8 cellular contexts compared by ENCODE assay signal in the genomic region with DNA sequence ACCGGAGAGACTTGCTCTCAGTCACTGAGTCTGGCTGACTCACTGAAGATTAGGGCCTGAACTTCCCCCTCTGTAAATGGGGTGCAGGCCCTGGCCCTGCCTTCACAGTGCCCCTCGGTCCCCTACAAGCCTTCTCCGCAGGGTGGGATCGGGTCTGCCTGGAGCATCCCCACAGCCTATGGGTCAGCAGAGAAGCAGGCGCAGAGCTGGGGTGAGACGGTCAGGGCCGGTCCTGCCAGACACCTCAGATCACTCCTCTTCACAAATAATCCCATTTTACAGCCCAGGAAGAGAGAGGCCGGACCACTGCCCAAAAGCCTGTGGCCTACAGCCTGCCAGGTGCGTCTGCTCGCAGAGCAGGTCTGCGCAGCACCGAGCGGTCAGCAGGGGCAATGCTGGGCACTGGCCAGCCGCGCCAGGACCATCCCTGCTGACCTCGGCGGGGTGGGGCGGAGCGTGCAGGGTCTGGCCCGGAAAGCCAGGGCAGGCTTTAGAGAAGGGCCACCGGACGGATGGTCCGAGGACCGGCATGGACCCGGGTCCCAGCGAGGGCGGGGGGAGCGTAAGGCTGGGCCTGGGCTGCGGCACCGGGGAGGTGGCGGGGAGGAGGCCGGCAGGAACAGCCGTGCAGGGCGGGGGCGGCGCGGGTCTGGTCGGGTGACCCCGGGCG. TPM values are rescaled to one million over a fixed set of nuclear protein-coding genes. Genes with fewer than 3 reads are reported as not detected.
DNase-seq lines count a peak whose midpoint lies in the region; ATAC-seq and TF ChIP-seq lines count a peak whose summit lies in the region.

No MANE protein-coding gene starts in this region.

- peak overlapping the region; percentile 38 for H3K9ac ChIP-seq in mesenchymal stem cell (ENCODE audit: low read length)
- H3K9ac ChIP-seq in Karpas-422 (ENCODE audit: low read length), result no peak overlapping the region

- no peaks in the 10 kb centered on the region for H3K9me2 ChIP-seq in Karpas-422 (replicated peaks; ENCODE audit: insufficient read depth, low read length)

- intact Hi-C loops in activated CD4-positive, alpha-beta T cell treated with anti-CD3 and anti-CD28 coated beads for 36 hours (cut with DNase I, micrococcal nuclease), result no loop called here
- intact Hi-C loops in transverse colon (cut with DNase I; ENCODE audit: low total_unique reads), result no loop called here

- no peak overlapping the region for H3K14ac ChIP-seq in mesenchymal stem cell (ENCODE audit: low read length in 2 of 2)

- no peak overlapping the region for H3K27ac Mint-ChIP-seq in activated CD4-positive, alpha-beta T cell treated with anti-CD3 and anti-CD28 coated beads for 36 hours

- no peak for TF ChIP-seq CTCF in cardiac fibroblast (IDR thresholded peaks at IDR 0.05; ENCODE audit: low read depth, low read length)
- TF ChIP-seq CTCF in transverse colon (IDR thresholded peaks at IDR 0.05), result no peak

- no peak overlapping the region for H2BK15ac ChIP-seq in mesenchymal stem cell (ENCODE audit: low read depth, poor library complexity, severe bottlenecking)

- peak overlapping the region in 1 of 2 experiments; percentile 64 for H3K23ac ChIP-seq in mesenchymal stem cell (ENCODE audit: low read length in 2 of 2)

- H3K79me1 ChIP-seq in mesenchymal stem cell (replicated peaks; ENCODE audit: low read length, poor library complexity, severe bottlenecking), result peaks cover 4% of the 10 kb centered on the region

- no peak for TF ChIP-seq POLR2A in transverse colon (IDR thresholded peaks at IDR 0.05)

- H3K27me3 Mint-ChIP-seq in activated CD4-positive, alpha-beta T cell treated with anti-CD3 and anti-CD28 coated beads for 36 hours, result peaks cover 8% of the 10 kb centered on the region

- H3K36me3 Mint-ChIP-seq in activated CD4-positive, alpha-beta T cell treated with anti-CD3 and anti-CD28 coated beads for 36 hours (ENCODE audit: low read depth), result no peaks in the 10 kb centered on the region

- DNase-seq in activated CD4-positive, alpha-beta T cell treated with anti-CD3 and anti-CD28 coated beads for 36 hours, result no peak
- no peak for DNase-seq in activated CD4-positive, alpha-beta T cell treated with anti-CD3 and anti-CD28 coated beads, Interleukin-2, amount 50 U/mL, for 48 hours
- no peak for DNase-seq in cardiac fibroblast (ENCODE audit: low read depth in 2 of 2)
- DNase-seq in mesenchymal stem cell, result no peak
- DNase-seq in transverse colon, result no peak
- DNase-seq in GF-D8 (lab: John Stamatoyannopoulos, UW), result no peak
- DNase-seq in Karpas-422, result no peak
- DNase-seq in activated gamma-delta T cell (lab: John Stamatoyannopoulos, UW), result no peak

- no peaks in the 10 kb centered on the region for H3K9me3 Mint-ChIP-seq in activated CD4-positive, alpha-beta T cell treated with anti-CD3 and anti-CD28 coated beads for 36 hours (ENCODE audit: low read depth)

- peak overlapping the region; percentile 5 for H4K8ac ChIP-seq in mesenchymal stem cell (ENCODE audit: low read length)

- peaks cover 5% of the 10 kb centered on the region for H3K4me1 Mint-ChIP-seq in activated CD4-positive, alpha-beta T cell treated with anti-CD3 and anti-CD28 coated beads for 36 hours

- WGBS in mesenchymal stem cell, result 68% methylated on average over 22 of the region's 40 CpGs
- WGBS in transverse colon (ENCODE audit: low coverage in 1 of 2), 2 donors, result 30% methylated on average over 25 of the region's 40 CpGs; no CpG with 5 or more reads in 1 of the 2 donors

- in situ Hi-C loops in transverse colon (cut with MboI; ENCODE audit: low pct_ligation_motif_present in 1 of 4, low pct_unique_long_range_greater_than_20kb in 1 of 4, low sequenced_read_pairs in 3 of 4), result no loop called here

- TF ChIP-seq EP300 in transverse colon (IDR thresholded peaks at IDR 0.05; ENCODE audit: low read depth), result no peak

- peak overlapping the region; percentile 40 to 51 for H3K4me3 ChIP-seq in cardiac fibroblast (replicated peaks in 1 of 2; ENCODE audit: low read depth in 2 of 2, low read length in 2 of 2)
- H3K4me3 ChIP-seq in mesenchymal stem cell (ENCODE audit: insufficient read depth in 1 of 2, low read depth in 1 of 2, low read length in 2 of 2), result peak overlapping the region; percentile 67
- H3K4me3 ChIP-seq in transverse colon, result peak overlapping the region; percentile 22 to 54 (median 34)
- H3K4me3 ChIP-seq in Karpas-422 (ENCODE audit: low read length), result no peak overlapping the region

- no peak overlapping the region for H2BK12ac ChIP-seq in mesenchymal stem cell (ENCODE audit: low read length in 2 of 2)

- no peak for ATAC-seq in activated CD4-positive, alpha-beta T cell treated with anti-CD3 and anti-CD28 coated beads for 36 hours

- H3K4me1 ChIP-seq in mesenchymal stem cell (ENCODE audit: control insufficient read depth, insufficient read depth, low read depth, low read length), result peaks cover 28% of the 10 kb centered on the region
- H3K4me1 ChIP-seq in transverse colon, result peaks cover 6 to 29% (median 19%) of the 10 kb centered on the region in 4 donors
- H3K4me1 ChIP-seq in Karpas-422 (ENCODE audit: low read length), result peaks cover 3% of the 10 kb centered on the region; the same call in 1 of the 2 replicates

- H2BK5ac ChIP-seq in mesenchymal stem cell (ENCODE audit: low read depth, low read length, poor library complexity, severe bottlenecking), result no peak overlapping the region

- CTCF ChIA-PET in activated CD4-positive, alpha-beta T cell treated with anti-CD3 and anti-CD28 coated beads for 36 hours (lab: Charles Lee), result no interaction called here

- H2AK5ac ChIP-seq in mesenchymal stem cell (ENCODE audit: low read length, severe bottlenecking), result no peak overlapping the region

- H3K18ac ChIP-seq in mesenchymal stem cell (ENCODE audit: low read depth in 1 of 2, low read length in 2 of 2), result peak overlapping the region in 1 of 2 experiments; percentile 52

- POLR2A ChIA-PET in activated CD4-positive, alpha-beta T cell treated with anti-CD3 and anti-CD28 coated beads for 36 hours (lab: Charles Lee), result no interaction called here

- no peak overlapping the region for H4K91ac ChIP-seq in mesenchymal stem cell (ENCODE audit: low read length)

- H3K36me3 ChIP-seq in mesenchymal stem cell (ENCODE audit: control insufficient read depth in 1 of 2, insufficient read depth in 2 of 2, low read depth in 1 of 2, low read length in 2 of 2) (peaks cover 0 to 3% of the 10 kb centered on the region in 2 experiments), transverse colon (no peaks in the 10 kb centered on the region), Karpas-422 (ENCODE audit: insufficient read depth, low read length) (no peaks in the 10 kb centered on the region)

- H3K27me3 ChIP-seq in mesenchymal stem cell (ENCODE audit: control insufficient read depth in 1 of 2, insufficient read depth in 1 of 2, low read length in 2 of 2), result peaks cover 41 to 43% of the 10 kb centered on the region in 2 experiments
- peaks cover 50% of the 10 kb centered on the region for H3K27me3 ChIP-seq in transverse colon
- H3K27me3 ChIP-seq in Karpas-422 (ENCODE audit: low read length), result no peaks in the 10 kb centered on the region

- no peaks in the 10 kb centered on the region for H3K79me2 ChIP-seq in Karpas-422 (ENCODE audit: low read length)

- H3K27ac ChIP-seq in mesenchymal stem cell (ENCODE audit: low read length, poor library complexity, severe bottlenecking) (no peak overlapping the region), transverse colon (no peak overlapping the region), Karpas-422 (ENCODE audit: low read length) (no peak overlapping the region)

- peak overlapping the region; percentile 65 for H2AFZ ChIP-seq in mesenchymal stem cell (ENCODE audit: low read depth, low read length)
- H2AFZ ChIP-seq in Karpas-422 (ENCODE audit: low read length), result no peak overlapping the region

- peak overlapping the region; percentile 50 for H3K4me3 Mint-ChIP-seq in activated CD4-positive, alpha-beta T cell treated with anti-CD3 and anti-CD28 coated beads for 36 hours

- H3K4ac ChIP-seq in mesenchymal stem cell (ENCODE audit: low read depth in 1 of 2, low read length in 2 of 2), result no peak overlapping the region

- H4K20me1 ChIP-seq in Karpas-422 (ENCODE audit: insufficient read depth, low read depth, low read length), result no peaks in the 10 kb centered on the region

- H3K9me3 ChIP-seq in mesenchymal stem cell (ENCODE audit: control insufficient read depth, low read length) (no peaks in the 10 kb centered on the region), transverse colon (no peaks in the 10 kb centered on the region), Karpas-422 (ENCODE audit: low read length) (no peaks in the 10 kb centered on the region)

- H3K4me2 ChIP-seq in mesenchymal stem cell (ENCODE audit: low read length, poor library complexity, severe bottlenecking) (peak overlapping the region; percentile 66), Karpas-422 (ENCODE audit: low read depth, low read length, poor library complexity, severe bottlenecking) (no peak overlapping the region)

- no peak overlapping the region for H2BK120ac ChIP-seq in mesenchymal stem cell (ENCODE audit: low read depth, low read length)

RNA-seq across cellular contexts. Expression of a gene that starts 0.5 kb away (rescaled TPM):
- total RNA-seq in activated CD4-positive, alpha-beta T cell treated with anti-CD3 and anti-CD28 coated beads for 36 hours, result 1 to 10 TPM in 1 of 2 experiments, under 1 TPM in 1; 0.94 to 1.5 TPM
- polyA plus RNA-seq in mesenchymal stem cell (2013, experiment 1 of 2), result 5.7 TPM
- polyA plus RNA-seq in mesenchymal stem cell (2013, experiment 2 of 2), result 6.2 TPM
- total RNA-seq in transverse colon, result 100 to 1,000 TPM in 1 of 4 donors, 1 to 10 TPM in 3; 2.5 to 709 (median 5.4) TPM
- total RNA-seq in Karpas-422 (2014; rRNA removed; shearing (Covaris generic); ENCODE audit: low replicate concordance), result not detected in 2 replicates

RNA-seq across cellular contexts. Expression of a gene that starts 9.6 kb away (rescaled TPM):
- total RNA-seq in activated CD4-positive, alpha-beta T cell treated with anti-CD3 and anti-CD28 coated beads for 36 hours, result not detected
- polyA plus RNA-seq in mesenchymal stem cell (2013, experiment 1 of 2), result 1.0 TPM
- 1.2 TPM for polyA plus RNA-seq in mesenchymal stem cell (2013, experiment 2 of 2)
- 10 to 100 TPM in 1 of 4 donors, 1 to 10 TPM in 2, under 1 TPM in 1; 0.41 to 10.3 (median 1.8) TPM for total RNA-seq in transverse colon
- total RNA-seq in Karpas-422 (2014; rRNA removed; shearing (Covaris generic); ENCODE audit: low replicate concordance), result not detected in 2 replicates

RNA-seq across cellular contexts. Expression of a gene that starts 46.8 kb away (rescaled TPM):
- not detected for total RNA-seq in activated CD4-positive, alpha-beta T cell treated with anti-CD3 and anti-CD28 coated beads for 36 hours
- 2.4 TPM for polyA plus RNA-seq in mesenchymal stem cell (2013, experiment 1 of 2)
- 2.5 TPM for polyA plus RNA-seq in mesenchymal stem cell (2013, experiment 2 of 2)
- 1 to 10 TPM in 2 of 4 donors, not detected in 2; 1.1 to 1.3 TPM for total RNA-seq in transverse colon
- total RNA-seq in Karpas-422 (2014; rRNA removed; shearing (Covaris generic); ENCODE audit: low replicate concordance), result not detected in 2 replicates
